9 cellular contexts compared by ENCODE assay signal in the genomic region with DNA sequence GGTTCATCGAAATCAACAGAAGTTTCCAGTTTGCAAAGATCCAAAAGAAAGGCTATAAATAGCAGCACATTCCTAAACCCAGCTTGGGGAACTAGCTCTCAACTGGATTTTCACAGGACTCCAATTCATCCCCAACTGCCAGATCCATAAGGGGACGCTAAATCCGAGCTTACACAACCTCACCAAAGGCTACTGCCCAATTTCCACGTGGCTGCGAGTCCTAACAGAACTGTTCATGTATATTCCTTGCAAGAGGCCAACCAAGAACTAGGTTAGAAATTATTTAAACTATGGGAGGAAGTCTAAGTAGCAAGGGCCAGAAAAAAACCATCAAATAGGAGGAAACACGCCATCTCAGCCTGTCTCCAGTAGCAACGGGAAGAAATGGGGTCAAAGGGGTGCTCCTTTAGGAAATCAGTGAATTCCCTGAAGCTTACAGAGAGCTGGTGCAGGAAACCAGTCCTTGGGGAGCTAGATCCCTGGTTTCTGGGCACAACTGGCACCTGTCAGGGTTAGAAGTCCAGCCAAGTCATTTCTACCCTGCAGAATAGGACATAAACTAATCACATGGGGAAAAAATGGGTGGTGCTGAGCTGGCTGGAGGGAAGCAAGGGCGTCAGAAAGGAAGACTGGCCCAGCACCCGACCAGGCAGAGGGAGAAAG. TPM values are rescaled to one million over a fixed set of nuclear protein-coding genes. Genes with fewer than 3 reads are reported as not detected.
A peak's percentile ranks its signal among the peaks of the same experiment; 100 is the strongest.
DNase-seq lines count a peak whose midpoint lies in the region; ATAC-seq and TF ChIP-seq lines count a peak whose summit lies in the region.
"Had no signal": no experiment of that assay in that cellular context is flagged by ENCODE, and none has a peak within 500 bp of the region (broad histone marks: within the 10 kb centered on the region; RNA-seq: fewer than 3 reads in every experiment).

No MANE protein-coding gene starts in this region.

- no peaks in the 10 kb centered on the region for H3K9me3 Mint-ChIP-seq in endothelial cell (ENCODE audit: unreplicated experiment)

- peak overlapping the region; percentile 58 for H3K27ac Mint-ChIP-seq in endothelial cell (ENCODE audit: unreplicated experiment)

- ATAC-seq in HG03521 (IDR thresholded peaks at IDR 0.05; ENCODE audit: unreplicated experiment) (no peak), HG02642 (IDR thresholded peaks at IDR 0.05; ENCODE audit: poor library complexity, unreplicated experiment) (no peak)

- no peaks in the 10 kb centered on the region for H3K36me3 Mint-ChIP-seq in endothelial cell (ENCODE audit: low read depth, unreplicated experiment)

- TF ChIP-seq CTCF in Peyer's patch (IDR thresholded peaks at IDR 0.05) (no peak), endothelial cell (IDR thresholded peaks at IDR 0.05; ENCODE audit: unreplicated experiment) (no peak)

- peaks cover 0 to 69% (median 9%) of the 10 kb centered on the region in 4 donors for H3K4me1 ChIP-seq in Peyer's patch
- H3K4me1 ChIP-seq in stomach smooth muscle (ENCODE audit: control insufficient read depth, insufficient read depth, low read length): peaks cover 46% of the 10 kb centered on the region

- DNase-seq in Peyer's patch (peak in 2 of 3 donors; percentile 61), endothelial cell (ENCODE audit: low spot score) (no peak), lung microvascular endothelial cell (ENCODE audit: low read depth in 2 of 2) (peak; percentile 5 to 91), NCI-H1092 (lab: John Stamatoyannopoulos, UW) (no peak)
- no peak for DNase-seq in activated naive CD4-positive, alpha-beta T cell (lab: John Stamatoyannopoulos, UW)
- DNase-seq: posterior cingulate gyrus had no signal

- no peak for TF ChIP-seq POLR2A in Peyer's patch (IDR thresholded peaks at IDR 0.05)

- no peaks in the 10 kb centered on the region for H3K36me3 ChIP-seq in Peyer's patch
- H3K36me3 ChIP-seq in stomach smooth muscle (ENCODE audit: control insufficient read depth in 2 of 2, insufficient read depth in 2 of 2, low read length in 2 of 2): no peaks in the 10 kb centered on the region

- no peak overlapping the region for H3K4me3 ChIP-seq in Peyer's patch
- H3K4me3 ChIP-seq in stomach smooth muscle (ENCODE audit: low read length in 2 of 2): peak overlapping the region; percentile 0 to 47

- peak overlapping the region in 1 of 2 donors; percentile 13 for H3K9ac ChIP-seq in stomach smooth muscle (ENCODE audit: low read length in 2 of 2)

- H3K4me3 Mint-ChIP-seq in endothelial cell (ENCODE audit: unreplicated experiment): no peak overlapping the region

- H3K27ac ChIP-seq in Peyer's patch (peak overlapping the region; percentile 38 to 83 (median 62)), stomach smooth muscle (ENCODE audit: low read length) (peak overlapping the region; percentile 74)

- peaks cover 7% of the 10 kb centered on the region for H3K27me3 Mint-ChIP-seq in endothelial cell (ENCODE audit: unreplicated experiment)

- H3K9me3 ChIP-seq in Peyer's patch (no peaks in the 10 kb centered on the region), stomach smooth muscle (ENCODE audit: control insufficient read depth in 2 of 2, low read length in 2 of 2) (no peaks in the 10 kb centered on the region)

- H3K27me3 ChIP-seq in Peyer's patch (no peaks in the 10 kb centered on the region), stomach smooth muscle (ENCODE audit: control insufficient read depth in 1 of 2, insufficient read depth in 2 of 2, low read length in 2 of 2) (no peaks in the 10 kb centered on the region)

- H3K4me1 Mint-ChIP-seq in endothelial cell (ENCODE audit: unreplicated experiment): peaks cover 50% of the 10 kb centered on the region

RNA-seq across cellular contexts. Expression of a gene that starts 20.7 kb away (rescaled TPM):
- 10 to 100 TPM; 43.2 to 76.2 (median 55.8) TPM for total RNA-seq in Peyer's patch
- 36.6 TPM for total RNA-seq in endothelial cell (ENCODE audit: unreplicated experiment)
- total RNA-seq in lung microvascular endothelial cell: 98.7 and 129 TPM in 2 replicates

Comparison
In these comparisons a context has a peak if more than half of its experiments do, and no peak if none do; other contexts are left out.
1. DNase-seq: peak in Peyer's patch (2 of 3) and lung microvascular endothelial cell (2 of 2); none in endothelial cell (single experiment), activated naive CD4-positive, alpha-beta T cell (0 of 4) and NCI-H1092 (single experiment).
2. H3K4me3 ChIP-seq: peak in stomach smooth muscle (2 of 2); none in Peyer's patch (0 of 4).